20 cellular contexts compared by ENCODE assay signal in genomic region chr17:75820411-75821080, GRCh38.
"Had no signal": no experiment of that assay in that cellular context is flagged by ENCODE, and none has a peak within 500 bp of the region (broad histone marks: within the 10 kb centered on the region; RNA-seq: fewer than 3 reads in every experiment).

No MANE protein-coding gene starts in this region.

- H3K4me1 ChIP-seq: foreskin keratinocyte, SJCRH30 had no signal

- H3K4me3 Mint-ChIP-seq: activated naive CD4-positive, alpha-beta T cell treated with anti-CD3 and anti-CD28 coated beads, Interleukin-2, amount 10 ng/mL, durations not matched to agents 7 days and 5 days; activated T-helper 1 cell treated with anti-CD3 and anti-CD28 coated beads, Interleukin-12 subunit alpha, Interleukin-12 subunit beta, Interleukin-2, Interleukin-4 antibody, amounts not matched to agents 30 ng/mL and 10 ng/mL and 1 ng/mL, durations not matched to agents 14 hours and 24 hours and 36 hours; natural killer cell treated with Interleukin-12 subunit alpha and Interleukin-12 subunit beta and Interleukin-15 and Interleukin-18, amount 100 ng/mL, for 72 hours; stimulated activated naive CD8-positive, alpha-beta T cell treated with anti-CD3 and anti-CD28 coated beads, Interleukin-15, Interleukin-2, amounts not matched to agents 100 ng/mL and 50 ng/mL, for 24 hours had no signal

- ATAC-seq: natural killer cell treated with Interleukin-12 subunit alpha and Interleukin-12 subunit beta and Interleukin-15 and Interleukin-18, amount 100 ng/mL, for 72 hours had no signal

- H3K27me3 Mint-ChIP-seq: activated naive CD4-positive, alpha-beta T cell treated with anti-CD3 and anti-CD28 coated beads, Interleukin-2, amount 10 ng/mL, durations not matched to agents 7 days and 5 days; natural killer cell treated with Interleukin-12 subunit alpha and Interleukin-12 subunit beta and Interleukin-15 and Interleukin-18, amount 100 ng/mL, for 72 hours; stimulated activated naive CD8-positive, alpha-beta T cell treated with anti-CD3 and anti-CD28 coated beads, Interleukin-15, Interleukin-2, amounts not matched to agents 100 ng/mL and 50 ng/mL, for 24 hours had no signal

- H3K27ac ChIP-seq: foreskin keratinocyte, SJCRH30 had no signal

- H3K36me3 Mint-ChIP-seq: natural killer cell treated with Interleukin-12 subunit alpha and Interleukin-12 subunit beta and Interleukin-15 and Interleukin-18, amount 100 ng/mL, for 72 hours had no signal

- H3K4me3 ChIP-seq: SJCRH30 had no signal

- H3K27ac Mint-ChIP-seq: activated T-helper 1 cell treated with anti-CD3 and anti-CD28 coated beads, Interleukin-12 subunit alpha, Interleukin-12 subunit beta, Interleukin-2, Interleukin-4 antibody, amounts not matched to agents 30 ng/mL and 10 ng/mL and 1 ng/mL, durations not matched to agents 14 hours and 24 hours and 36 hours had no signal

- DNase-seq: activated CD4-positive, alpha-beta T cell treated with anti-CD3 and anti-CD28 coated beads, Interleukin-2, amount 50 U/mL, for 48 hours; activated naive CD4-positive, alpha-beta T cell treated with anti-CD3 and anti-CD28 coated beads, Interleukin-2, amount 10 ng/mL, durations not matched to agents 7 days and 5 days; amniotic stem cell; caudate nucleus; cortex of kidney; effector CD4-positive, alpha-beta T cell; foreskin keratinocyte; glutamatergic neuron; hypothalamus; kidney glomerular epithelial cell; mesenchymal stem cell; posterior cingulate gyrus; retina; SJCRH30; stimulated activated CD4-positive, alpha-beta T cell treated with anti-CD3 and anti-CD28 coated beads, Interleukin-15, amount 100 ng/mL, for 24 hours; stimulated activated CD4-positive, alpha-beta T cell treated with anti-CD3 and anti-CD28 coated beads, Interleukin-4, amount 100 ng/mL, for 24 hours; SW 1271 had no signal

- H3K27me3 ChIP-seq: foreskin keratinocyte, SJCRH30 had no signal

- H3K9me3 ChIP-seq: SJCRH30 had no signal

- H3K9me3 Mint-ChIP-seq: activated naive CD4-positive, alpha-beta T cell treated with anti-CD3 and anti-CD28 coated beads, Interleukin-2, amount 10 ng/mL, durations not matched to agents 7 days and 5 days; activated T-helper 1 cell treated with anti-CD3 and anti-CD28 coated beads, Interleukin-12 subunit alpha, Interleukin-12 subunit beta, Interleukin-2, Interleukin-4 antibody, amounts not matched to agents 30 ng/mL and 10 ng/mL and 1 ng/mL, durations not matched to agents 14 hours and 24 hours and 36 hours; natural killer cell treated with Interleukin-12 subunit alpha and Interleukin-12 subunit beta and Interleukin-15 and Interleukin-18, amount 100 ng/mL, for 72 hours; stimulated activated naive CD8-positive, alpha-beta T cell treated with anti-CD3 and anti-CD28 coated beads, Interleukin-15, Interleukin-2, amounts not matched to agents 100 ng/mL and 50 ng/mL, for 24 hours had no signal
